In genomic region chr11:77589521-77590193, GRCh38 we compare ENCODE assay signal across 1 cellular context.
TF ChIP-seq lines count a peak whose summit lies in the region.

AQP11 (plus strand) TSS chr11:77589953; CDS start chr11:77589993, 40 bp downstream.

TF ChIP-seq in A549, 52 proteins besides CTCF, POLR2A, EP300 and RAD21 (continued from another document):
- TF ChIP-seq ZC3H11A (IDR thresholded peaks at IDR 0.05) (no peak), FOXS1 (CRISPR knock-in tag; IDR thresholded peaks at IDR 0.05) (no peak), BCL3 (IDR thresholded peaks at IDR 0.05) (peak; percentile 80), PBX3 (IDR thresholded peaks at IDR 0.05) (no peak), ESRRA (IDR thresholded peaks at IDR 0.05; ENCODE audit: borderline replicate concordance, low read length) (no peak), CBX8 (IDR thresholded peaks at IDR 0.05) (no peak), EHF (CRISPR knock-in tag; IDR thresholded peaks at IDR 0.05) (no peak), HDAC2 (IDR thresholded peaks at IDR 0.05) (no peak), RARB (CRISPR knock-in tag; IDR thresholded peaks at IDR 0.05) (no peak), MAX (IDR thresholded peaks at IDR 0.05) (0 out of 2 replicates have a peak, but pooled peaks have one; percentile 20), REST (IDR thresholded peaks at IDR 0.05) (no peak), NFE2L2 (conservative IDR thresholded peaks at IDR 0.05; ENCODE audit: low read length) (no peak), NR3C1 (IDR thresholded peaks at IDR 0.05) (no peak), MAFK (IDR thresholded peaks at IDR 0.05; ENCODE audit: partially characterized antibody) (no peak), GATA3 (IDR thresholded peaks at IDR 0.05; ENCODE audit: borderline replicate concordance) (no peak), PHF8 (IDR thresholded peaks at IDR 0.05; ENCODE audit: borderline replicate concordance, low read depth) (peak; percentile 69; the same call in 1 of the 2 replicates), TP53 (CRISPR knock-in tag; IDR thresholded peaks at IDR 0.05) (no peak; the same call in 1 of the 2 replicates), BHLHE40 (IDR thresholded peaks at IDR 0.05; ENCODE audit: low read depth, low read length) (no peak), TFCP2L1 (CRISPR knock-in tag; IDR thresholded peaks at IDR 0.05) (no peak), USF2 (IDR thresholded peaks at IDR 0.05) (no peak), JUNB (IDR thresholded peaks at IDR 0.05) (no peak), KDM1A (IDR thresholded peaks at IDR 0.05; ENCODE audit: low read depth) (no peak), ZFP36 (IDR thresholded peaks at IDR 0.05; ENCODE audit: borderline replicate concordance, partially characterized antibody) (no peak), KDM5A (IDR thresholded peaks at IDR 0.05) (no peak), MYC (IDR thresholded peaks at IDR 0.05; ENCODE audit: borderline replicate concordance, low read length) (0 out of 2 replicates have a peak, but pooled peaks have one; percentile 79), HOXB13 (CRISPR knock-in tag; IDR thresholded peaks at IDR 0.05; ENCODE audit: low read depth) (no peak)
